Comparison of ENCODE assay signal across 8 cellular contexts in the genomic region with DNA sequence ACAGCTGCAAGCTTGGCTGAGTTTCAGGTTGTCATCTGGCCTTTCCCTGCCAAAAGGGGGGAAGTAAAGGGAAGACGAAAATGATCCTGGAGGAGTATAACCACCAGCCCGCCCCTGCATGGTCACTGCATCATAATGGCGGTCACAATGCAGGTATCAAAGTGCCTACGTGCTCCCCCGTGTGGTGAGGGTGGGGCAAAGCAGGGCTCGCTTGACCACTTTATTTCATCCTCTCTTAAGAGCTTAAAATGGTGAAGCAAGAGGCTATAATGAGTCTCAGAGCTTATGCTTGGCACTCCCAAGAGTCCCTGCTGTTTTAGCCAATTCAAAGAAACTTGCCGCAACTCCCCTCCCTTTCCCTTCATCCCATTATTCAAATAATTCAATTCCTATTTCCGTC.
DNase-seq lines count a peak whose midpoint lies in the region; ATAC-seq and TF ChIP-seq lines count a peak whose summit lies in the region.

No MANE protein-coding gene starts in this region.

- no peaks in the 10 kb centered on the region for H3K27me3 ChIP-seq in ascending aorta

- no peaks in the 10 kb centered on the region for H3K9me3 ChIP-seq in ascending aorta

- no peaks in the 10 kb centered on the region for H3K4me1 ChIP-seq in ascending aorta

- TF ChIP-seq CTCF in ascending aorta (IDR thresholded peaks at IDR 0.05): peak in 1 of 3 experiments; percentile 12

- intact Hi-C loops in ascending aorta (cut with DNase I): no loop called here

- no peaks in the 10 kb centered on the region for H3K36me3 ChIP-seq in ascending aorta

- H3K27ac ChIP-seq in ascending aorta: no peak overlapping the region

- DNase-seq in COLO668 (lab: John Stamatoyannopoulos, UW; ENCODE audit: unreplicated experiment) (peak; percentile 0), OCI-M1 (lab: John Stamatoyannopoulos, UW) (peak; percentile 71), glomerular visceral epithelial cell (ENCODE audit: extremely low spot score) (peak; percentile 1), NCI-H2107 (lab: John Stamatoyannopoulos, UW) (no peak), ascending aorta (ENCODE audit: low spot score in 2 of 2) (no peak), NOMO-1 (lab: John Stamatoyannopoulos, UW; ENCODE audit: unreplicated experiment in 2 of 2) (no peak)
- no peak for DNase-seq in stimulated activated naive CD8-positive, alpha-beta T cell treated with anti-CD3 and anti-CD28 coated beads, Interleukin-15, Interleukin-2, amounts not matched to agents 100 U/mL and 50 U/mL, for 24 hours

- peak; percentile 61 for ATAC-seq in GM19395 (IDR thresholded peaks at IDR 0.05; ENCODE audit: unreplicated experiment)
- no peak for ATAC-seq in stimulated activated naive CD8-positive, alpha-beta T cell treated with anti-CD3 and anti-CD28 coated beads, Interleukin-15, Interleukin-2, amounts not matched to agents 100 U/mL and 50 U/mL, for 24 hours

- no peak overlapping the region for H3K4me3 ChIP-seq in ascending aorta

Comparison
In these comparisons a context has a peak if more than half of its experiments do, and no peak if none do; other contexts are left out.
1. DNase-seq: peak in COLO668 (single experiment), OCI-M1 (single experiment) and glomerular visceral epithelial cell (single experiment); none in NCI-H2107 (single experiment), ascending aorta (0 of 2), NOMO-1 (0 of 2) and stimulated activated naive CD8-positive, alpha-beta T cell treated with anti-CD3 and anti-CD28 coated beads, Interleukin-15, Interleukin-2, amounts not matched to agents 100 U/mL and 50 U/mL, for 24 hours (single experiment).